In genomic region chr13:40186636-40187323, GRCh38 we compare ENCODE assay signal across 17 cellular contexts.
DNase-seq lines count a peak whose midpoint lies in the region; ATAC-seq, FAIRE-seq and TF ChIP-seq lines count a peak whose summit lies in the region.
"Had no signal": no experiment of that assay in that cellular context is flagged by ENCODE, and none has a peak within 500 bp of the region (broad histone marks: within the 10 kb centered on the region; RNA-seq: fewer than 3 reads in every experiment).

No MANE protein-coding gene starts in this region.

- no peak for TF ChIP-seq POLR2A in spleen (IDR thresholded peaks at IDR 0.05)

- H3K9me3 Mint-ChIP-seq in activated T-cell treated with anti-CD3 and anti-CD28 coated beads, Interleukin-2, amount 50 U/mL, for 4 hours, result no peaks in the 10 kb centered on the region
- peaks cover 3% of the 10 kb centered on the region for H3K9me3 Mint-ChIP-seq in activated naive CD8-positive, alpha-beta T cell treated with anti-CD3 and anti-CD28 coated beads, Interleukin-2, amount 50 U/mL, for 24 hours

- H4K20me1 ChIP-seq in OCI-LY1 (ENCODE audit: insufficient read depth, low read length), result no peaks in the 10 kb centered on the region

- TF ChIP-seq CTCF in OCI-LY1 (IDR thresholded peaks at IDR 0.05; ENCODE audit: low read length), result no peak
- TF ChIP-seq CTCF in spleen (IDR thresholded peaks at IDR 0.05 in 8 of 11, conservative IDR thresholded peaks at IDR 0.05 in 3 of 11), result no peak

- H3K9ac ChIP-seq in OCI-LY1 (ENCODE audit: low read length), result peak overlapping the region; percentile 49

- WGBS in spleen, 5 donors, result 64 to 75% (median 74%) methylated on average over 9 of the region's 9 CpGs

- H3K36me3 ChIP-seq in OCI-LY1 (ENCODE audit: insufficient read depth, low read length) (no peaks in the 10 kb centered on the region), spleen (no peaks in the 10 kb centered on the region)
- H3K36me3 ChIP-seq: vagina had no signal

- H3K27me3 Mint-ChIP-seq in activated T-cell treated with anti-CD3 and anti-CD28 coated beads, Interleukin-2, amount 50 U/mL, for 4 hours (ENCODE audit: low read depth), result no peaks in the 10 kb centered on the region
- no peaks in the 10 kb centered on the region for H3K27me3 Mint-ChIP-seq in activated naive CD8-positive, alpha-beta T cell treated with anti-CD3 and anti-CD28 coated beads, Interleukin-2, amount 50 U/mL, for 24 hours

- H3K4me1 Mint-ChIP-seq in activated T-cell treated with anti-CD3 and anti-CD28 coated beads, Interleukin-2, amount 50 U/mL, for 4 hours (ENCODE audit: low read depth), result peaks cover 81% of the 10 kb centered on the region
- peaks cover 83% of the 10 kb centered on the region for H3K4me1 Mint-ChIP-seq in activated naive CD8-positive, alpha-beta T cell treated with anti-CD3 and anti-CD28 coated beads, Interleukin-2, amount 50 U/mL, for 24 hours

- H3K4me2 ChIP-seq in OCI-LY1 (ENCODE audit: low read length), result peak overlapping the region; percentile 56

- peaks cover 82% of the 10 kb centered on the region for H3K4me1 ChIP-seq in OCI-LY1 (ENCODE audit: insufficient read depth, low read length, severe bottlenecking)
- H3K4me1 ChIP-seq in spleen, result peaks cover 16 to 66% (median 29%) of the 10 kb centered on the region in 6 donors

- no peaks in the 10 kb centered on the region for H3K36me3 Mint-ChIP-seq in activated T-cell treated with anti-CD3 and anti-CD28 coated beads, Interleukin-2, amount 50 U/mL, for 4 hours (ENCODE audit: insufficient read depth)
- H3K36me3 Mint-ChIP-seq in activated naive CD8-positive, alpha-beta T cell treated with anti-CD3 and anti-CD28 coated beads, Interleukin-2, amount 50 U/mL, for 24 hours (ENCODE audit: low read depth), result no peaks in the 10 kb centered on the region

- peak overlapping the region; percentile 95 for H3K27ac ChIP-seq in OCI-LY1 (ENCODE audit: low read depth, low read length, poor library complexity, severe bottlenecking)
- H3K27ac ChIP-seq in spleen, result peak overlapping the region in 5 of 8 donors; percentile 26 to 73 (median 67)

- FAIRE-seq in frontal cortex (lab: Jason Lieb, UNC), result no peak
- FAIRE-seq: endometrium had no signal

- H3K9me3 ChIP-seq in OCI-LY1 (ENCODE audit: low read length) (no peaks in the 10 kb centered on the region), spleen (no peaks in the 10 kb centered on the region)
- H3K9me3 ChIP-seq: vagina had no signal

- H3K27me3 ChIP-seq in OCI-LY1 (ENCODE audit: insufficient read depth, low read length) (no peaks in the 10 kb centered on the region), spleen (replicated peaks in 1 of 7) (no peaks in the 10 kb centered on the region)
- H3K27me3 ChIP-seq: vagina had no signal

- peak overlapping the region; percentile 90 for H3K27ac Mint-ChIP-seq in activated naive CD8-positive, alpha-beta T cell treated with anti-CD3 and anti-CD28 coated beads, Interleukin-2, amount 50 U/mL, for 24 hours
- H3K27ac Mint-ChIP-seq: HFFc6 had no signal

- ATAC-seq in activated T-cell treated with anti-CD3 and anti-CD28 coated beads, Interleukin-2, amount 50 U/mL, for 4 hours, result no peak
- no peak for ATAC-seq in activated naive CD8-positive, alpha-beta T cell treated with anti-CD3 and anti-CD28 coated beads, Interleukin-2, amount 50 U/mL, for 24 hours
- no peak for ATAC-seq in HG03457 (IDR thresholded peaks at IDR 0.05; ENCODE audit: unreplicated experiment)
- ATAC-seq: Panc1, SK-N-SH treated with all-trans-retinoic acid at 6 μM for 48 hours had no signal

- intact Hi-C loops in spleen (cut with DNase I; ENCODE audit: low total_unique reads), result no loop called here

- peak; percentile 63 for DNase-seq in activated T-cell treated with anti-CD3 and anti-CD28 coated beads, Interleukin-2, amount 50 U/mL, for 1 hour
- no peak for DNase-seq in activated T-cell treated with anti-CD3 and anti-CD28 coated beads, Interleukin-2, amount 50 U/mL, for 4 hours
- no peak for DNase-seq in activated naive CD8-positive, alpha-beta T cell treated with anti-CD3 and anti-CD28 coated beads, Interleukin-2, amount 50 U/mL, for 24 hours
- DNase-seq in spleen (no peak), frontal cortex (ENCODE audit: low spot score in 2 of 2) (no peak), GM03348 (ENCODE audit: low spot score) (no peak)
- DNase-seq: aorta, HFFc6, Kasumi-1, kidney glomerular epithelial cell, NCI-H2171 had no signal

- no peak overlapping the region for H3K4me3 ChIP-seq in OCI-LY1 (ENCODE audit: low read depth, low read length, poor library complexity, severe bottlenecking)
- H3K4me3 ChIP-seq in spleen, result no peak overlapping the region
- H3K4me3 ChIP-seq: vagina had no signal

- H3F3A ChIP-seq in OCI-LY1 (ENCODE audit: insufficient read depth, low read length), result no peaks in the 10 kb centered on the region; the same call in 1 of the 2 replicates

- H3K9me2 ChIP-seq in OCI-LY1 (ENCODE audit: low read depth, low read length), result no peaks in the 10 kb centered on the region

- H2AFZ ChIP-seq in OCI-LY1 (ENCODE audit: low read length), result no peak overlapping the region

- H3K79me2 ChIP-seq in OCI-LY1 (ENCODE audit: insufficient read depth, low read length), result no peaks in the 10 kb centered on the region

- H3K4me3 Mint-ChIP-seq in activated T-cell treated with anti-CD3 and anti-CD28 coated beads, Interleukin-2, amount 50 U/mL, for 4 hours, result no peak overlapping the region
- no peak overlapping the region for H3K4me3 Mint-ChIP-seq in activated naive CD8-positive, alpha-beta T cell treated with anti-CD3 and anti-CD28 coated beads, Interleukin-2, amount 50 U/mL, for 24 hours
- H3K4me3 Mint-ChIP-seq: HFFc6 had no signal
